33 cellular contexts compared by ENCODE assay signal in genomic region chr17:57277923-57278604, GRCh38. TPM values are rescaled to one million over a fixed set of nuclear protein-coding genes. Genes with fewer than 3 reads are reported as not detected.
DNase-seq lines count a peak whose midpoint lies in the region; ATAC-seq and TF ChIP-seq lines count a peak whose summit lies in the region.
"Had no signal": no experiment of that assay in that cellular context is flagged by ENCODE, and none has a peak within 500 bp of the region (broad histone marks: within the 10 kb centered on the region; RNA-seq: fewer than 3 reads in every experiment).

No MANE protein-coding gene starts in this region.

- no peak overlapping the region for H3K4me3 ChIP-seq in foreskin fibroblast (ENCODE audit: low read depth in 1 of 2, low read length in 2 of 2)
- H3K4me3 ChIP-seq: coronary artery, GM12878, heart right ventricle, K562, lower lobe of right lung, uterus had no signal

- H3K9me3 Mint-ChIP-seq in endothelial cell (ENCODE audit: unreplicated experiment) = no peaks in the 10 kb centered on the region
- H3K9me3 Mint-ChIP-seq: CD4-positive, alpha-beta T cell; natural killer cell had no signal

- peak; percentile 75 to 86 for ATAC-seq in activated CD4-positive, CD25-positive, alpha-beta regulatory T cell treated with anti-CD3 and anti-CD28 coated beads, Interleukin-2, amount 50 U/mL, for 24 hours
- ATAC-seq: activated CD8-positive, alpha-beta memory T cell treated with anti-CD3 and anti-CD28 coated beads, Interleukin-2, amount 10 ng/mL, durations not matched to agents 7 days and 5 days; esophagus mucosa; foreskin keratinocyte; GM12878; HCT116; K562; lower lobe of right lung; natural killer cell; Panc1 had no signal

- no peak for DNase-seq in activated CD4-positive, CD25-positive, alpha-beta regulatory T cell (lab: John Stamatoyannopoulos, UW)
- peak; percentile 19 to 32 for DNase-seq in stimulated activated CD4-positive, alpha-beta T cell treated with anti-CD3 and anti-CD28 coated beads, Interleukin-2, amount 100 ng/mL, for 24 hours
- DNase-seq in stimulated activated CD4-positive, alpha-beta T cell treated with anti-CD3 and anti-CD28 coated beads, Interleukin-4, amount 100 ng/mL, for 4 hours = no peak
- no peak for DNase-seq in endothelial cell (ENCODE audit: low spot score)
- no peak for DNase-seq in OCI-M2 (lab: John Stamatoyannopoulos, UW; ENCODE audit: unreplicated experiment)
- DNase-seq in AML-193 (lab: John Stamatoyannopoulos, UW) = no peak
- DNase-seq in foreskin fibroblast = no peak
- DNase-seq: 8988T; activated CD8-positive, alpha-beta memory T cell treated with anti-CD3 and anti-CD28 coated beads, Interleukin-2, amount 10 ng/mL, durations not matched to agents 7 days and 5 days; activated effector memory CD4-positive, alpha-beta T cell treated with Interleukin-2 at 50 U/mL for 16 hours; amygdala; CD4-positive, alpha-beta T cell; foreskin keratinocyte; heart right ventricle; kidney glomerular epithelial cell; lower lobe of right lung; natural killer cell; NCI-H1105 treated with DMSO at 0.1 percent for 48 hours; NCI-H2029 treated with DMSO at 0.1 percent for 48 hours; NCI-H2227 treated with DMSO at 0.1 percent for 48 hours; NCI-H69; retina; SHP77; small intestine; stimulated activated naive CD4-positive, alpha-beta T cell; uterus had no signal

- peaks cover 20% of the 10 kb centered on the region for H3K36me3 Mint-ChIP-seq in endothelial cell (ENCODE audit: low read depth, unreplicated experiment)
- H3K36me3 Mint-ChIP-seq: natural killer cell had no signal

- peak overlapping the region; percentile 60 for H3K4me3 Mint-ChIP-seq in endothelial cell (ENCODE audit: unreplicated experiment)
- H3K4me3 Mint-ChIP-seq: activated CD8-positive, alpha-beta memory T cell treated with anti-CD3 and anti-CD28 coated beads, Interleukin-2, amount 10 ng/mL, durations not matched to agents 7 days and 5 days; CD4-positive, alpha-beta T cell; natural killer cell had no signal

- peaks cover 10% of the 10 kb centered on the region for H3K4me1 Mint-ChIP-seq in endothelial cell (ENCODE audit: unreplicated experiment)

- no peak for TF ChIP-seq CTCF in endothelial cell (IDR thresholded peaks at IDR 0.05; ENCODE audit: unreplicated experiment)
- no peak for TF ChIP-seq CTCF in foreskin fibroblast (IDR thresholded peaks at IDR 0.05; ENCODE audit: low read depth, low read length)

- H3K27me3 Mint-ChIP-seq in endothelial cell (ENCODE audit: unreplicated experiment) = peaks cover 10% of the 10 kb centered on the region
- H3K27me3 Mint-ChIP-seq: activated CD8-positive, alpha-beta memory T cell treated with anti-CD3 and anti-CD28 coated beads, Interleukin-2, amount 10 ng/mL, durations not matched to agents 7 days and 5 days; CD4-positive, alpha-beta T cell had no signal

- no peak overlapping the region for H3K27ac Mint-ChIP-seq in endothelial cell (ENCODE audit: unreplicated experiment)
- H3K27ac Mint-ChIP-seq: CD4-positive, alpha-beta T cell; natural killer cell had no signal

RNA-seq across cellular contexts. Expression of gene MSI2, which starts 21.7 kb away (rescaled TPM):
- 60.6 TPM for total RNA-seq in endothelial cell (ENCODE audit: unreplicated experiment)

Comparison
In these comparisons a context has a peak if more than half of its experiments do, and no peak if none do; other contexts are left out.
1. DNase-seq: peak in stimulated activated CD4-positive, alpha-beta T cell treated with anti-CD3 and anti-CD28 coated beads, Interleukin-2, amount 100 ng/mL, for 24 hours (2 of 2); none in activated CD4-positive, CD25-positive, alpha-beta regulatory T cell (0 of 4), stimulated activated CD4-positive, alpha-beta T cell treated with anti-CD3 and anti-CD28 coated beads, Interleukin-4, amount 100 ng/mL, for 4 hours (0 of 2), endothelial cell (single experiment), OCI-M2 (single experiment), AML-193 (0 of 2) and foreskin fibroblast (0 of 2).